In the genomic region with DNA sequence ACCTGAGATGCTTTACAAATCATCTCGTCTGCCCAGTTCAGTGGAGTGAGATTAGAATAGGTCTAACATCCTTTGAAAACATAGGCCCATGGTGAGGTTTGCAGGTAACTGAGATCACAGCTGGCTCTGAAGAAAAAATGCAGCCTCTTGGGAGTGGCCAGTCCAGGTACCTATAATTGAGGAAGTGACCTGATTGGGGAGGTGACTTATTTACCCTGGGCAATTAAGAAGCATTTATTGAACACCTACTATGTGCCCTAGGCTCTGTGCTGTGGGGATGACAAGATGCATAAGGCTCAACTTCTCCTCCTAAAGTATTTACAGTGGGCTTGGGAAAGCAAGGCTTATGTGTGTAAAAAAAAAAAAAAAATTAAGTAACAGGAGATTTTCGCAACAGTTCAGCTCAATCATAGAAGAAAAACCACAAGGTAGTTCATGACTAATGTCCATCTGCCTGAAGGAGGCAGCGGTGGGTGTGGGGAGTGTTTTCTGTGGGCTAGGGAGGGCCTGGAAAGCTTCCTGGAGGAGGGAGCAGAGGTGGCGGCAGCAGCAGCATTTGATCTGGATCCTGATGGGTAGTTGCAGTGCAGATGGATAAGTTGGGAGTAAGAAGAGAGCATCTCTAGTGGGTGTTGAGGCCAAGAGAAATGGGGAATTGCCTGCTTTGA, we compare ENCODE assay signal across 8 cellular contexts. TPM values are rescaled to one million over a fixed set of nuclear protein-coding genes. Genes with fewer than 3 reads are reported as not detected.
A peak's percentile ranks its signal among the peaks of the same experiment; 100 is the strongest.
DNase-seq lines count a peak whose midpoint lies in the region; FAIRE-seq and TF ChIP-seq lines count a peak whose summit lies in the region.

No MANE protein-coding gene starts in this region.

- no peaks in the 10 kb centered on the region for H3K9me3 ChIP-seq in AG04450 (ENCODE audit: control insufficient read depth, insufficient read depth, low read length)
- no peaks in the 10 kb centered on the region for H3K9me3 ChIP-seq in HEK293 (ENCODE audit: control insufficient read depth, insufficient read depth, low read depth, low read length)
- no peaks in the 10 kb centered on the region for H3K9me3 ChIP-seq in keratinocyte (ENCODE audit: control insufficient read depth, low read depth, low read length)

- H2AFZ ChIP-seq in keratinocyte (ENCODE audit: control insufficient read depth, low read length): no peak overlapping the region

- H3K4me3 ChIP-seq in AG04450 (ENCODE audit: low read depth, low read length) (no peak overlapping the region), HEK293 (ENCODE audit: low read depth, low read length) (no peak overlapping the region), keratinocyte (ENCODE audit: control insufficient read depth in 2 of 3, extremely low read depth in 1 of 3, insufficient read depth in 2 of 3, low read depth in 1 of 3, low read length in 3 of 3) (peak overlapping the region in 2 of 3 experiments; percentile 30 to 50)

- no peaks in the 10 kb centered on the region for H3K36me3 ChIP-seq in HEK293 (ENCODE audit: control insufficient read depth in 2 of 2, insufficient read depth in 1 of 2, low read length in 2 of 2)
- H3K36me3 ChIP-seq in keratinocyte (ENCODE audit: control insufficient read depth in 2 of 2, extremely low read depth in 1 of 2, insufficient read depth in 2 of 2, low read length in 2 of 2): peaks cover 16 to 63% of the 10 kb centered on the region in 2 experiments

- TF ChIP-seq CTCF in AG04450 (IDR thresholded peaks at IDR 0.05; ENCODE audit: low read depth, low read length) (no peak), HEK293 (tag by site-specific recombination; IDR thresholded peaks at IDR 0.05) (no peak), keratinocyte (optimal IDR thresholded peaks at IDR 0.05 in 1 of 3, IDR thresholded peaks at IDR 0.05 in 1 of 3, conservative IDR thresholded peaks at IDR 0.05 in 1 of 3; ENCODE audit: extremely low read depth in 1 of 3, insufficient read depth in 2 of 3, low read length in 3 of 3) (peak in 1 of 3 experiments; percentile 24)

- peaks cover 93% of the 10 kb centered on the region for H3K79me2 ChIP-seq in keratinocyte (ENCODE audit: control insufficient read depth, insufficient read depth, low read length)

- POLR2A ChIA-PET in AG04450 (lab: Yijun Ruan, JAX) (interaction anchor here (0.9 to 1.9 kb wide), 5 partner anchors 10 to 40 kb away, joined by 3 to 5 read pairs (median 3); a partner anchor contains a TSS), HEK293 (lab: Yijun Ruan, JAX) (no interaction called here)

- peak overlapping the region; percentile 83 for H3K4me2 ChIP-seq in keratinocyte (ENCODE audit: control insufficient read depth, extremely low read depth, insufficient read depth, low read depth, low read length)

- H3K9me1 ChIP-seq in keratinocyte (ENCODE audit: control insufficient read depth, extremely low read depth, insufficient read depth, low read length): peaks cover 17% of the 10 kb centered on the region

- H3K9ac ChIP-seq in keratinocyte (ENCODE audit: control insufficient read depth, extremely low read depth, insufficient read depth, low read length): peak overlapping the region; percentile 73

- H3K27me3 ChIP-seq in AG04450 (ENCODE audit: control insufficient read depth, insufficient read depth, low read length) (no peaks in the 10 kb centered on the region), keratinocyte (ENCODE audit: control insufficient read depth, extremely low read depth, insufficient read depth, low read length) (no peaks in the 10 kb centered on the region)

- H3K4me1 ChIP-seq in HEK293 (ENCODE audit: control insufficient read depth, insufficient read depth, low read length) (no peaks in the 10 kb centered on the region), keratinocyte (ENCODE audit: control insufficient read depth, extremely low read depth, insufficient read depth, low read length) (peaks cover 83% of the 10 kb centered on the region)

- H4K20me1 ChIP-seq in keratinocyte (ENCODE audit: control insufficient read depth, extremely low read depth, insufficient read depth, low read length): peaks cover 34% of the 10 kb centered on the region

- FAIRE-seq in keratinocyte (lab: Jason Lieb, UNC): peak; percentile 76

- CTCF ChIA-PET in AG04450 (lab: Charles Lee) (interaction anchor here (0.6 to 1.7 kb wide), 5 partner anchors 12 to 197 kb away, joined by 3 to 11 read pairs (median 3); no protein-coding TSS in a partner anchor), HEK293 (lab: Yijun Ruan, JAX) (interaction anchor here (0.6 to 5.7 kb wide), 9 partner anchors 10 to 154 kb away, joined by 3 to 34 read pairs (median 3); no protein-coding TSS in a partner anchor)

- peak overlapping the region; percentile 88 for H3K27ac ChIP-seq in AG04450 (ENCODE audit: low read depth, low read length)
- no peak overlapping the region for H3K27ac ChIP-seq in HEK293 (ENCODE audit: extremely low read depth, low read depth, low read length)
- peak overlapping the region; percentile 94 for H3K27ac ChIP-seq in keratinocyte (ENCODE audit: control insufficient read depth, insufficient read depth, low read length)

- DNase-seq in AG04450 (ENCODE audit: low read depth, low spot score): no peak
- peak; percentile 97 for DNase-seq in amniotic epithelial cell (ENCODE audit: low read depth)
- no peak for DNase-seq in keratinocyte (ENCODE audit: low read depth, low spot score)
- no peak for DNase-seq in NCI-H2107 treated with DMSO at 0.1 percent for 48 hours (lab: John Stamatoyannopoulos, UW; ENCODE audit: unreplicated experiment)
- DNase-seq in superior temporal gyrus (ENCODE audit: extremely low spot score): no peak
- DNase-seq in NCI-H1930 (lab: John Stamatoyannopoulos, UW): no peak
- no peak for DNase-seq in central memory CD4-positive, alpha-beta T cell

- dilution Hi-C loops in keratinocyte (cut with MboI; ENCODE audit: extremely low pct_ligation_motif_present, low sequenced_read_pairs): no loop called here

TF ChIP-seq in HEK293, 187 proteins besides CTCF, POLR2A, EP300 and RAD21:
- TF ChIP-seq BCL11A (tag by site-specific recombination; IDR thresholded peaks at IDR 0.05; ENCODE audit: low read depth): no peak
- peak; percentile 54 for TF ChIP-seq ZFHX2 (tag by site-specific recombination; conservative IDR thresholded peaks at IDR 0.05)
- TF ChIP-seq, protein P1, sequence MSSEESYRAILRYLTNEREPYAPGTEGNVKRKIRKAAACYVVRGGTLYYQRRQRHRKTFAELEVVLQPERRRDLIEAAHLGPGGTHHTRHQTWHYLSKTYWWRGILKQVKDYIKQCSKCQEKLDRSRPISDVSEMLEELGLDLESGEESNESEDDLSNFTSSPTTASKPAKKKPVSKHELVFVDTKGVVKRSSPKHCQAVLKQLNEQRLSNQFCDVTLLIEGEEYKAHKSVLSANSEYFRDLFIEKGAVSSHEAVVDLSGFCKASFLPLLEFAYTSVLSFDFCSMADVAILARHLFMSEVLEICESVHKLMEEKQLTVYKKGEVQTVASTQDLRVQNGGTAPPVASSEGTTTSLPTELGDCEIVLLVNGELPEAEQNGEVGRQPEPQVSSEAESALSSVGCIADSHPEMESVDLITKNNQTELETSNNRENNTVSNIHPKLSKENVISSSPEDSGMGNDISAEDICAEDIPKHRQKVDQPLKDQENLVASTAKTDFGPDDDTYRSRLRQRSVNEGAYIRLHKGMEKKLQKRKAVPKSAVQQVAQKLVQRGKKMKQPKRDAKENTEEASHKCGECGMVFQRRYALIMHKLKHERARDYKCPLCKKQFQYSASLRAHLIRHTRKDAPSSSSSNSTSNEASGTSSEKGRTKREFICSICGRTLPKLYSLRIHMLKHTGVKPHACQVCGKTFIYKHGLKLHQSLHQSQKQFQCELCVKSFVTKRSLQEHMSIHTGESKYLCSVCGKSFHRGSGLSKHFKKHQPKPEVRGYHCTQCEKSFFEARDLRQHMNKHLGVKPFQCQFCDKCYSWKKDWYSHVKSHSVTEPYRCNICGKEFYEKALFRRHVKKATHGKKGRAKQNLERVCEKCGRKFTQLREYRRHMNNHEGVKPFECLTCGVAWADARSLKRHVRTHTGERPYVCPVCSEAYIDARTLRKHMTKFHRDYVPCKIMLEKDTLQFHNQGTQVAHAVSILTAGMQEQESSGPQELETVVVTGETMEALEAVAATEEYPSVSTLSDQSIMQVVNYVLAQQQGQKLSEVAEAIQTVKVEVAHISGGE (tag by site-specific recombination; conservative IDR thresholded peaks at IDR 0.05; ENCODE audit: low read depth): no peak
- peak; percentile 78 for TF ChIP-seq EGR2 (tag by site-specific recombination; IDR thresholded peaks at IDR 0.05; ENCODE audit: low read depth)
- no peak for TF ChIP-seq ZNF529 (tag by site-specific recombination; IDR thresholded peaks at IDR 0.05; ENCODE audit: insufficient replicate concordance)

RNA-seq across cellular contexts. Expression of a gene that starts 16.1 kb away (rescaled TPM):
- polyA plus RNA-seq in AG04450 (2011; rRNA removed) (171 and 222 TPM in 2 replicates), keratinocyte (72.7 to 124 TPM (median 83.9 TPM) in 3 replicates)
- 389 and 460 TPM in 2 replicates for polyA minus RNA-seq in AG04450 (2011; rRNA and poly(A)+ RNA removed)
- polyA plus RNA-seq in keratinocyte (2011; ENCODE audit: low read depth): 172 TPM
- polyA plus RNA-seq in keratinocyte (2011; cell fraction: cytosol; rRNA removed): 76.6 and 79.2 TPM in 2 replicates
- polyA plus RNA-seq in keratinocyte (2011; cell fraction: nucleus; rRNA removed): 175 and 197 TPM in 2 replicates
- polyA plus RNA-seq in keratinocyte (2012; ENCODE audit: low replicate concordance): 52.2 and 143 TPM in 2 replicates
- polyA minus RNA-seq in keratinocyte: 218 to 406 TPM (median 316 TPM) in 3 replicates
- 176 TPM for polyA minus RNA-seq in keratinocyte (2011; cell fraction: cytosol; rRNA and poly(A)+ RNA removed)
- 292 and 558 TPM in 2 replicates for polyA minus RNA-seq in keratinocyte (2011; cell fraction: nucleus; rRNA and poly(A)+ RNA removed)

Comparison
In these comparisons a context has a peak if more than half of its experiments do, and no peak if none do; other contexts are left out.
1. H3K4me3 ChIP-seq: peak in keratinocyte (2 of 3); none in AG04450 (single experiment) and HEK293 (single experiment).